8 cellular contexts compared by ENCODE assay signal in genomic region chr2:10668402-10669012, GRCh38. TPM values are rescaled to one million over a fixed set of nuclear protein-coding genes. Genes with fewer than 3 reads are reported as not detected.
DNase-seq lines count a peak whose midpoint lies in the region; ATAC-seq and TF ChIP-seq lines count a peak whose summit lies in the region.

No MANE protein-coding gene starts in this region.

- no peaks in the 10 kb centered on the region for H3K27me3 ChIP-seq in prostate gland (replicated peaks; ENCODE audit: insufficient read depth)

- no peak overlapping the region for H3K4me3 ChIP-seq in prostate gland

- DNase-seq in natural killer cell (no peak), MV-4-11 (lab: John Stamatoyannopoulos, UW) (peak; percentile 67), fibroblast of peridontal ligament (ENCODE audit: extremely low read depth) (peak; percentile 84), prostate gland (ENCODE audit: low spot score) (peak; percentile 50)
- no peak for DNase-seq in natural killer cell treated with Interleukin-12 subunit alpha and Interleukin-12 subunit beta and Interleukin-15 and Interleukin-18, amount 100 ng/mL, for 72 hours (ENCODE audit: low spot score)
- DNase-seq in activated T-cell treated with anti-CD3 and anti-CD28 coated beads, Interleukin-2, amount 50 U/mL, for 4 hours, result no peak

- ATAC-seq in natural killer cell, result peak in 2 of 3 donors; percentile 74 to 75
- no peak for ATAC-seq in natural killer cell treated with Interleukin-12 subunit alpha and Interleukin-12 subunit beta and Interleukin-15 and Interleukin-18, amount 100 ng/mL, for 72 hours
- peak; percentile 67; the same call in 2 of the 3 replicates for ATAC-seq in SK-N-SH treated with all-trans-retinoic acid at 6 μM for 48 hours
- no peak for ATAC-seq in activated T-cell treated with anti-CD3 and anti-CD28 coated beads, Interleukin-2, amount 50 U/mL, for 4 hours
- ATAC-seq in HG03097 (IDR thresholded peaks at IDR 0.05; ENCODE audit: low FRiP score, unreplicated experiment), result no peak

- H3K9me3 Mint-ChIP-seq in natural killer cell, result no peaks in the 10 kb centered on the region
- H3K9me3 Mint-ChIP-seq in natural killer cell treated with Interleukin-12 subunit alpha and Interleukin-12 subunit beta and Interleukin-15 and Interleukin-18, amount 100 ng/mL, for 72 hours, result no peaks in the 10 kb centered on the region
- H3K9me3 Mint-ChIP-seq in activated T-cell treated with anti-CD3 and anti-CD28 coated beads, Interleukin-2, amount 50 U/mL, for 4 hours, result no peaks in the 10 kb centered on the region

- no peak for TF ChIP-seq POLR2A in prostate gland (IDR thresholded peaks at IDR 0.05)

- 44% methylated on average over 4 of the region's 4 CpGs for WGBS in prostate gland

- no peak overlapping the region for H3K4me3 Mint-ChIP-seq in natural killer cell
- H3K4me3 Mint-ChIP-seq in natural killer cell treated with Interleukin-12 subunit alpha and Interleukin-12 subunit beta and Interleukin-15 and Interleukin-18, amount 100 ng/mL, for 72 hours, result no peak overlapping the region
- H3K4me3 Mint-ChIP-seq in activated T-cell treated with anti-CD3 and anti-CD28 coated beads, Interleukin-2, amount 50 U/mL, for 4 hours, result no peak overlapping the region

- no peaks in the 10 kb centered on the region for H3K27me3 Mint-ChIP-seq in natural killer cell (ENCODE audit: low read depth in 2 of 2)
- no peaks in the 10 kb centered on the region for H3K27me3 Mint-ChIP-seq in natural killer cell treated with Interleukin-12 subunit alpha and Interleukin-12 subunit beta and Interleukin-15 and Interleukin-18, amount 100 ng/mL, for 72 hours
- H3K27me3 Mint-ChIP-seq in activated T-cell treated with anti-CD3 and anti-CD28 coated beads, Interleukin-2, amount 50 U/mL, for 4 hours (ENCODE audit: low read depth), result no peaks in the 10 kb centered on the region

- no peaks in the 10 kb centered on the region for H3K9me3 ChIP-seq in prostate gland

- intact Hi-C loops in natural killer cell (cut with micrococcal nuclease), result loop anchor here (1.0 kb wide), 1 partner anchor 596 kb away; no protein-coding TSS in a partner anchor
- intact Hi-C loops in prostate gland (cut with DNase I), result loop anchor here (10.0 kb wide), 1 partner anchor 224 kb away; the partner anchor contains the start of gene ODC1

- H3K27ac Mint-ChIP-seq in natural killer cell, result no peak overlapping the region
- H3K27ac Mint-ChIP-seq in natural killer cell treated with Interleukin-12 subunit alpha and Interleukin-12 subunit beta and Interleukin-15 and Interleukin-18, amount 100 ng/mL, for 72 hours, result no peak overlapping the region

- no peak overlapping the region for H3K27ac ChIP-seq in prostate gland

- H3K4me1 Mint-ChIP-seq in natural killer cell, result no peaks in the 10 kb centered on the region
- H3K4me1 Mint-ChIP-seq in natural killer cell treated with Interleukin-12 subunit alpha and Interleukin-12 subunit beta and Interleukin-15 and Interleukin-18, amount 100 ng/mL, for 72 hours (ENCODE audit: low read depth in 2 of 2), result no peaks in the 10 kb centered on the region
- no peaks in the 10 kb centered on the region for H3K4me1 Mint-ChIP-seq in activated T-cell treated with anti-CD3 and anti-CD28 coated beads, Interleukin-2, amount 50 U/mL, for 4 hours (ENCODE audit: low read depth)

- no peaks in the 10 kb centered on the region for H3K4me1 ChIP-seq in prostate gland (replicated peaks)

- no peaks in the 10 kb centered on the region for H3K36me3 ChIP-seq in prostate gland

- TF ChIP-seq CTCF in natural killer cell (IDR thresholded peaks at IDR 0.05) (peak; percentile 84), prostate gland (IDR thresholded peaks at IDR 0.05) (peak; percentile 17 to 81 (median 70))

- no peaks in the 10 kb centered on the region for H3K36me3 Mint-ChIP-seq in natural killer cell
- H3K36me3 Mint-ChIP-seq in natural killer cell treated with Interleukin-12 subunit alpha and Interleukin-12 subunit beta and Interleukin-15 and Interleukin-18, amount 100 ng/mL, for 72 hours, result peaks cover 10% of the 10 kb centered on the region
- H3K36me3 Mint-ChIP-seq in activated T-cell treated with anti-CD3 and anti-CD28 coated beads, Interleukin-2, amount 50 U/mL, for 4 hours (ENCODE audit: insufficient read depth), result peaks cover 19% of the 10 kb centered on the region

TF ChIP-seq in SK-N-SH treated with all-trans-retinoic acid at 6 μM for 48 hours, 23 proteins besides CTCF, POLR2A, EP300 and RAD21:
- TF ChIP-seq TSHZ2 (CRISPR knock-in tag; IDR thresholded peaks at IDR 0.05), result no peak
- no peak for TF ChIP-seq CREB5 (CRISPR knock-in tag; IDR thresholded peaks at IDR 0.05; ENCODE audit: low read depth)
- TF ChIP-seq CSRNP3 (CRISPR knock-in tag; IDR thresholded peaks at IDR 0.05), result no peak
TF ChIP-seq in SK-N-SH treated with all-trans-retinoic acid at 6 μM for 48 hours: peak in this region for 0.

RNA-seq across cellular contexts. Expression of gene NOL10, which starts 21.3 kb away (rescaled TPM):
- total RNA-seq in natural killer cell (10 to 100 TPM; 21.8 to 28.9 (median 22.5) TPM), prostate gland (10 to 100 TPM; 22.3 to 22.6 TPM)
- total RNA-seq in natural killer cell treated with Interleukin-12 subunit alpha and Interleukin-12 subunit beta and Interleukin-15 and Interleukin-18, amount 100 ng/mL, for 72 hours, result 10 to 100 TPM; 35.7 to 49.6 TPM
- total RNA-seq in activated T-cell treated with anti-CD3 and anti-CD28 coated beads, Interleukin-2, amount 50 U/mL, for 4 hours, result 10 to 100 TPM; 63.2 to 74.8 (median 69.2) TPM

RNA-seq across cellular contexts. Expression of gene ATP6V1C2, which starts 52.9 kb away (rescaled TPM):
- under 1 TPM in 1 of 3 donors, not detected in 2; 0.92 TPM for total RNA-seq in natural killer cell
- not detected for total RNA-seq in natural killer cell treated with Interleukin-12 subunit alpha and Interleukin-12 subunit beta and Interleukin-15 and Interleukin-18, amount 100 ng/mL, for 72 hours
- total RNA-seq in prostate gland, result 1 to 10 TPM in 1 of 2 donors, under 1 TPM in 1; 0.41 to 4.0 TPM
- total RNA-seq in activated T-cell treated with anti-CD3 and anti-CD28 coated beads, Interleukin-2, amount 50 U/mL, for 4 hours, result under 1 TPM in 1 of 3 donors, not detected in 2; 0.14 TPM

Comparison
In these comparisons a context has a peak if more than half of its experiments do, and no peak if none do; other contexts are left out.
1. ATAC-seq: peak in natural killer cell (2 of 3) and SK-N-SH treated with all-trans-retinoic acid at 6 μM for 48 hours (single experiment); none in natural killer cell treated with Interleukin-12 subunit alpha and Interleukin-12 subunit beta and Interleukin-15 and Interleukin-18, amount 100 ng/mL, for 72 hours (0 of 2), activated T-cell treated with anti-CD3 and anti-CD28 coated beads, Interleukin-2, amount 50 U/mL, for 4 hours (0 of 2) and HG03097 (single experiment).
2. DNase-seq: peak in MV-4-11 (single experiment), fibroblast of peridontal ligament (single experiment) and prostate gland (single experiment); none in natural killer cell (single experiment), natural killer cell treated with Interleukin-12 subunit alpha and Interleukin-12 subunit beta and Interleukin-15 and Interleukin-18, amount 100 ng/mL, for 72 hours (single experiment) and activated T-cell treated with anti-CD3 and anti-CD28 coated beads, Interleukin-2, amount 50 U/mL, for 4 hours (single experiment).